8 cellular contexts compared by ENCODE assay signal in genomic region chr5:39376293-39376714, GRCh38. TPM values are rescaled to one million over a fixed set of nuclear protein-coding genes. Genes with fewer than 3 reads are reported as not detected.
A peak's percentile ranks its signal among the peaks of the same experiment; 100 is the strongest.
DNase-seq lines count a peak whose midpoint lies in the region; TF ChIP-seq lines count a peak whose summit lies in the region.

No MANE protein-coding gene starts in this region.

- intact Hi-C loops in breast epithelium (cut with DNase I; ENCODE audit: low total_unique reads), result no loop called here

- H3K36me3 ChIP-seq in GM23248 (ENCODE audit: low read depth) (peaks cover 98% of the 10 kb centered on the region), breast epithelium (no peaks in the 10 kb centered on the region)

- peaks cover 43% of the 10 kb centered on the region for H3K79me2 ChIP-seq in GM23248 (ENCODE audit: insufficient read depth)

- no peaks in the 10 kb centered on the region for H4K20me1 ChIP-seq in GM23248 (ENCODE audit: insufficient read depth)

- H3F3A ChIP-seq in GM23248 (ENCODE audit: insufficient read depth), result peaks cover 97% of the 10 kb centered on the region

- peak overlapping the region; percentile 56 for H3K27ac ChIP-seq in GM23248
- no peak overlapping the region for H3K27ac ChIP-seq in breast epithelium

- no peak overlapping the region for H3K4me2 ChIP-seq in GM23248 (ENCODE audit: unreplicated experiment)

- no peaks in the 10 kb centered on the region for H3K9me2 ChIP-seq in GM23248 (ENCODE audit: insufficient read depth)

- H3K4me1 ChIP-seq in GM23248 (ENCODE audit: insufficient read depth) (no peaks in the 10 kb centered on the region; the same call in 1 of the 2 replicates), breast epithelium (no peaks in the 10 kb centered on the region)

- H2AFZ ChIP-seq in GM23248, result no peak overlapping the region

- H3K9me3 ChIP-seq in GM23248 (ENCODE audit: low read depth), result no peaks in the 10 kb centered on the region
- no peaks in the 10 kb centered on the region for H3K9me3 ChIP-seq in breast epithelium

- TF ChIP-seq CTCF in LNCaP clone FGC (IDR thresholded peaks at IDR 0.05; ENCODE audit: control insufficient read depth, extremely low read depth, insufficient read depth) (peak; percentile 89), breast epithelium (IDR thresholded peaks at IDR 0.05) (peak; percentile 47 to 59 (median 53))

- in situ Hi-C loops in GM23248 (cut with MboI), result no loop called here

- DNase-seq in DMS 273 (lab: John Stamatoyannopoulos, UW; ENCODE audit: unreplicated experiment) (peak; percentile 69), DMS 273 treated with DMSO at 0.1 percent for 48 hours (lab: John Stamatoyannopoulos, UW) (no peak), GM23248 (peak; percentile 72), LNCaP clone FGC (ENCODE audit: low read depth) (peak; percentile 30), SHP77 (lab: John Stamatoyannopoulos, UW) (peak; percentile 59 to 70), breast epithelium (ENCODE audit: low spot score in 2 of 2) (no peak), kidney tubule cell (ENCODE audit: low spot score) (peak; percentile 77)
- DNase-seq in stimulated activated naive CD4-positive, alpha-beta T cell treated with Interleukin-2 at 50 U/mL for 16 hours (lab: John Stamatoyannopoulos, UW), result peak; percentile 2

- 46 to 53% methylated on average over 3 of the region's 3 CpGs for WGBS in GM23248 (ENCODE audit: low coverage in 1 of 2, low lambda C conversion rate in 2 of 2, missing lambda C conversion rate in 2 of 2), 2 experiments

- H3K27me3 ChIP-seq in GM23248 (replicated peaks; ENCODE audit: insufficient read depth), result no peaks in the 10 kb centered on the region
- no peaks in the 10 kb centered on the region for H3K27me3 ChIP-seq in breast epithelium

- peak overlapping the region; percentile 4; the same call in 1 of the 2 replicates for H3K9ac ChIP-seq in GM23248

- H3K4me3 ChIP-seq in GM23248 (no peak overlapping the region), LNCaP clone FGC (ENCODE audit: low read depth, low read length) (no peak overlapping the region), breast epithelium (no peak overlapping the region)

- TF ChIP-seq POLR2A in breast epithelium (IDR thresholded peaks at IDR 0.05), result no peak

RNA-seq across cellular contexts. Expression of gene C9, which starts 12.0 kb away (rescaled TPM):
- not detected in 2 replicates for total RNA-seq in GM23248 (2014; rRNA removed; shearing (Covaris generic))
- polyA plus RNA-seq in GM23248 (2016; fragmentation: Nextera tagmentation; extraction: Ambion mirVana), result 0.06 TPM in 1 of 2 replicates, not detected in the other
- total RNA-seq in breast epithelium, result 1 to 10 TPM in 1 of 3 donors, not detected in 2; 1.8 TPM

RNA-seq across cellular contexts. Expression of gene DAB2, which starts 48.5 kb away (rescaled TPM):
- 211 and 266 TPM in 2 replicates for total RNA-seq in GM23248 (2014; rRNA removed; shearing (Covaris generic))
- polyA plus RNA-seq in GM23248 (2016; fragmentation: Nextera tagmentation; extraction: Ambion mirVana), result 525 and 533 TPM in 2 replicates
- 100 to 1,000 TPM; 112 to 240 (median 119) TPM for total RNA-seq in breast epithelium

Comparison
In these comparisons a context has a peak if more than half of its experiments do, and no peak if none do; other contexts are left out.
1. DNase-seq: peak in DMS 273 (single experiment), GM23248 (single experiment), LNCaP clone FGC (single experiment), SHP77 (2 of 2), kidney tubule cell (single experiment) and stimulated activated naive CD4-positive, alpha-beta T cell treated with Interleukin-2 at 50 U/mL for 16 hours (single experiment); none in DMS 273 treated with DMSO at 0.1 percent for 48 hours (single experiment) and breast epithelium (0 of 2).